In genomic region chr10:16586358-16587138, GRCh38 we compare ENCODE assay signal across 13 cellular contexts.
DNase-seq lines count a peak whose midpoint lies in the region; ATAC-seq, FAIRE-seq and TF ChIP-seq lines count a peak whose summit lies in the region.
"Had no signal": no experiment of that assay in that cellular context is flagged by ENCODE, and none has a peak within 500 bp of the region (broad histone marks: within the 10 kb centered on the region; RNA-seq: fewer than 3 reads in every experiment).

No MANE protein-coding gene starts in this region.

- H3K27ac ChIP-seq in breast epithelium, result no peak overlapping the region
- H3K27ac ChIP-seq: hepatocyte had no signal

- no peak for TF ChIP-seq CTCF in breast epithelium (IDR thresholded peaks at IDR 0.05)

- DNase-seq in myocyte (ENCODE audit: low read depth) (peak; percentile 84), breast epithelium (ENCODE audit: low spot score in 2 of 2) (no peak), DMS 273 (lab: John Stamatoyannopoulos, UW; ENCODE audit: unreplicated experiment) (no peak), HTR-8/SVneo (ENCODE audit: insufficient read length, low spot score) (no peak)
- DNase-seq: DMS53; effector memory CD8-positive, alpha-beta T cell; right cardiac atrium had no signal

- no peaks in the 10 kb centered on the region for H3K27me3 ChIP-seq in breast epithelium
- H3K27me3 ChIP-seq: hepatocyte had no signal

- no peak for FAIRE-seq in HTR-8/SVneo (lab: Jason Lieb, UNC)

- no peaks in the 10 kb centered on the region for H3K9me3 ChIP-seq in breast epithelium

- no peak overlapping the region for H3K4me3 ChIP-seq in breast epithelium
- H3K4me3 ChIP-seq: hepatocyte had no signal

- ATAC-seq in GM19023 (IDR thresholded peaks at IDR 0.05; ENCODE audit: unreplicated experiment), result peak; percentile 82
- ATAC-seq in GM21526 (IDR thresholded peaks at IDR 0.05; ENCODE audit: low FRiP score, unreplicated experiment), result peak; percentile 92
- peak; percentile 88 for ATAC-seq in HG03066 (IDR thresholded peaks at IDR 0.05; ENCODE audit: low read depth, unreplicated experiment)
- ATAC-seq: activated CD8-positive, alpha-beta T cell treated with anti-CD3 and anti-CD28 coated beads for 36 hours; effector memory CD8-positive, alpha-beta T cell; right cardiac atrium; SK-N-SH treated with all-trans-retinoic acid at 6 μM for 48 hours had no signal

- intact Hi-C loops in breast epithelium (cut with DNase I; ENCODE audit: low total_unique reads), result no loop called here

- no peaks in the 10 kb centered on the region for H3K36me3 ChIP-seq in breast epithelium

- TF ChIP-seq POLR2A in breast epithelium (IDR thresholded peaks at IDR 0.05), result no peak

- no peaks in the 10 kb centered on the region for H3K4me1 ChIP-seq in breast epithelium
